In the genomic region with DNA sequence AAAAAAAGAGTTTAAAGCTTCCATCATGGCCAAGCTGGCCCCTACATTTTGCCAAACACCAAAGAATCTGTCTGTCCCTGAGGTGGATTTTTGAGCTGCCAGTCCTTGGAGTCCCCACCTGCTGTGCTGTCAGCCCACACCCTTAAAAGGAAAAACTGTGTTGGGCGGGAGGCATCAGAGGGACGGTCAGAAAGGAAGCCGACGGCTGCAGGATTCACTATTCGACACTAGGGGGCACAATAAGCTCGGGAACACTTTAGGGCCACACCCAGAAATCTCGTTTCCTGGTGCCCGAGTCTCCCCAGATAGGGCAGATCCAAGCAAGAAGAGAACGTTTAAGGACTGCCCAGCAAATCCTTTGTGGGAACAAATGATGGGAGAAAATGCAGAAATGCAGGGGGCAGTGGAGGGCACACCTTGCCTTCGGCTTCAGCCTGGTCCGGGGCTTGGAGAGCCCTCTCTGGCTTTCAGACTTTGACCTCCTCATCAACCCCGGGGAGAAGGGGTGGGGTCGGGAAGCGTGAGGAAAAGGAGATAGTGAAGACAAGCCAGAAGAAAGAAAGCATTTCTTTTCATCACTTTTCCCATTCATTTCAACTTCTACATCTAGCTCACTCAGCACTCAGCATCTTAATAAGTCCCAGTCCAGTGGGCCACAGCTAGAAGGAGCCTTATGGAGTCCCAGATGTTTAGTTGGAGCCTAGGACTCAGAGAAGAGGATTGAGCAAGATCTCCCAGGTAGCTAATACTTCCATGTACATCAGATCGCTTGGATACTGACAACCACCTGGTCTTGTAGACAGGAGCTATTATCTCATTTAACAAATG, we compare ENCODE assay signal across 1 cellular context.
TF ChIP-seq lines count a peak whose summit lies in the region.

No MANE protein-coding gene starts in this region.

TF ChIP-seq in HepG2, 621 proteins besides CTCF, POLR2A, EP300 and RAD21 (continued from another document and continues in another):
- TF ChIP-seq, protein P1, sequence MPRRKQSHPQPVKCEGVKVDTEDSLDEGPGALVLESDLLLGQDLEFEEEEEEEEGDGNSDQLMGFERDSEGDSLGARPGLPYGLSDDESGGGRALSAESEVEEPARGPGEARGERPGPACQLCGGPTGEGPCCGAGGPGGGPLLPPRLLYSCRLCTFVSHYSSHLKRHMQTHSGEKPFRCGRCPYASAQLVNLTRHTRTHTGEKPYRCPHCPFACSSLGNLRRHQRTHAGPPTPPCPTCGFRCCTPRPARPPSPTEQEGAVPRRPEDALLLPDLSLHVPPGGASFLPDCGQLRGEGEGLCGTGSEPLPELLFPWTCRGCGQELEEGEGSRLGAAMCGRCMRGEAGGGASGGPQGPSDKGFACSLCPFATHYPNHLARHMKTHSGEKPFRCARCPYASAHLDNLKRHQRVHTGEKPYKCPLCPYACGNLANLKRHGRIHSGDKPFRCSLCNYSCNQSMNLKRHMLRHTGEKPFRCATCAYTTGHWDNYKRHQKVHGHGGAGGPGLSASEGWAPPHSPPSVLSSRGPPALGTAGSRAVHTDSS (CRISPR knock-in tag; conservative IDR thresholded peaks at IDR 0.05), result no peak
- TF ChIP-seq NR2F2 (IDR thresholded peaks at IDR 0.05; ENCODE audit: borderline replicate concordance, low read depth) (no peak), ZNF501 (CRISPR knock-in tag; IDR thresholded peaks at IDR 0.05) (peak; percentile 48; the same call in 1 of the 2 replicates), SP5 (CRISPR knock-in tag; IDR thresholded peaks at IDR 0.05; ENCODE audit: borderline replicate concordance, low read depth) (no peak; the same call in 1 of the 2 replicates), MAFF (IDR thresholded peaks at IDR 0.05; ENCODE audit: low read depth, low read length) (no peak), MXD4 (CRISPR knock-in tag; IDR thresholded peaks at IDR 0.05) (no peak; the same call in 1 of the 2 replicates), ZNF180 (CRISPR knock-in tag; IDR thresholded peaks at IDR 0.05; ENCODE audit: borderline replicate concordance, low read depth) (no peak), ZNF564 (CRISPR knock-in tag; IDR thresholded peaks at IDR 0.05) (peak; percentile 59; the same call in 1 of the 2 replicates), ZNF891 (CRISPR knock-in tag; IDR thresholded peaks at IDR 0.05) (no peak), ISL2 (CRISPR knock-in tag; IDR thresholded peaks at IDR 0.05) (0 out of 2 replicates have a peak, but pooled peaks have one; percentile 14), IRF2 (CRISPR knock-in tag; IDR thresholded peaks at IDR 0.05) (peak; percentile 42; the same call in 1 of the 2 replicates), NCOA5 (CRISPR knock-in tag; IDR thresholded peaks at IDR 0.05) (no peak), ZNF34 (CRISPR knock-in tag; IDR thresholded peaks at IDR 0.05; ENCODE audit: borderline replicate concordance) (no peak), NR2F6 (IDR thresholded peaks at IDR 0.05) (no peak), NR2F6 (CRISPR knock-in tag; IDR thresholded peaks at IDR 0.05) (peak; percentile 27; the same call in 1 of the 2 replicates), FOXJ3 (CRISPR knock-in tag; IDR thresholded peaks at IDR 0.05; ENCODE audit: borderline replicate concordance) (no peak), ZNF556 (CRISPR knock-in tag; IDR thresholded peaks at IDR 0.05; ENCODE audit: borderline replicate concordance) (0 out of 2 replicates have a peak, but pooled peaks have one; percentile 25), NFATC3 (CRISPR knock-in tag; IDR thresholded peaks at IDR 0.05) (no peak), SMC3 (IDR thresholded peaks at IDR 0.05; ENCODE audit: low read length) (peak; percentile 83), FOXK1 (CRISPR knock-in tag; IDR thresholded peaks at IDR 0.05; ENCODE audit: borderline replicate concordance, low read depth) (peak; percentile 42; the same call in 1 of the 2 replicates), MLLT10 (CRISPR knock-in tag; IDR thresholded peaks at IDR 0.05) (no peak), KDM3A (CRISPR knock-in tag; IDR thresholded peaks at IDR 0.05; ENCODE audit: low read depth) (peak; percentile 81), ZMYM2 (CRISPR knock-in tag; IDR thresholded peaks at IDR 0.05) (no peak), GZF1 (CRISPR knock-in tag; IDR thresholded peaks at IDR 0.05) (no peak), CBFB (CRISPR knock-in tag; IDR thresholded peaks at IDR 0.05) (no peak), PCBP2 (optimal IDR thresholded peaks at IDR 0.05; ENCODE audit: low read depth, low read length, poor library complexity, severe bottlenecking) (no peak), ZNF207 (IDR thresholded peaks at IDR 0.05; ENCODE audit: borderline replicate concordance) (no peak), NBN (conservative IDR thresholded peaks at IDR 0.05) (no peak), ZNF616 (CRISPR knock-in tag; IDR thresholded peaks at IDR 0.05; ENCODE audit: low read depth) (no peak), ZNF530 (CRISPR knock-in tag; IDR thresholded peaks at IDR 0.05; ENCODE audit: low read depth) (no peak), ZNF598 (CRISPR knock-in tag; IDR thresholded peaks at IDR 0.05; ENCODE audit: borderline replicate concordance) (no peak), KDM6A (CRISPR knock-in tag; IDR thresholded peaks at IDR 0.05; ENCODE audit: low read depth) (no peak), BCL6 (CRISPR knock-in tag; IDR thresholded peaks at IDR 0.05) (no peak), RXRA (CRISPR knock-in tag; IDR thresholded peaks at IDR 0.05) (no peak), JUN (CRISPR knock-in tag; IDR thresholded peaks at IDR 0.05) (no peak), NCOR1 (IDR thresholded peaks at IDR 0.05; ENCODE audit: borderline replicate concordance, low read length) (no peak), ZNF839 (CRISPR knock-in tag; IDR thresholded peaks at IDR 0.05; ENCODE audit: borderline replicate concordance) (no peak), ZNF614 (CRISPR knock-in tag; IDR thresholded peaks at IDR 0.05; ENCODE audit: borderline replicate concordance) (no peak), TBL1XR1 (IDR thresholded peaks at IDR 0.05; ENCODE audit: borderline replicate concordance, low read length, partially characterized antibody) (no peak), TBX3 (IDR thresholded peaks at IDR 0.05; ENCODE audit: borderline replicate concordance) (no peak), ELF3 (CRISPR knock-in tag; IDR thresholded peaks at IDR 0.05) (peak; percentile 90), ZZZ3 (CRISPR knock-in tag; IDR thresholded peaks at IDR 0.05; ENCODE audit: borderline replicate concordance) (no peak), BRCA1 (CRISPR knock-in tag; IDR thresholded peaks at IDR 0.05) (no peak), HMG20B (CRISPR knock-in tag; conservative IDR thresholded peaks at IDR 0.05) (no peak), ZNF607 (CRISPR knock-in tag; IDR thresholded peaks at IDR 0.05; ENCODE audit: borderline replicate concordance) (no peak), CHD4 (IDR thresholded peaks at IDR 0.05; ENCODE audit: borderline replicate concordance, low read length) (no peak), PHF5A (CRISPR knock-in tag; IDR thresholded peaks at IDR 0.05; ENCODE audit: low read depth, unreplicated experiment) (peak; percentile 57), HNRNPLL (IDR thresholded peaks at IDR 0.05; ENCODE audit: low read depth, low read length, poor library complexity, severe bottlenecking) (no peak), ZNF776 (CRISPR knock-in tag; IDR thresholded peaks at IDR 0.05) (no peak), HNF4A (CRISPR knock-in tag; IDR thresholded peaks at IDR 0.05) (peak; percentile 27), HNRNPUL1 (IDR thresholded peaks at IDR 0.05; ENCODE audit: low read depth, low read length) (no peak)
- TF ChIP-seq, protein P2, sequence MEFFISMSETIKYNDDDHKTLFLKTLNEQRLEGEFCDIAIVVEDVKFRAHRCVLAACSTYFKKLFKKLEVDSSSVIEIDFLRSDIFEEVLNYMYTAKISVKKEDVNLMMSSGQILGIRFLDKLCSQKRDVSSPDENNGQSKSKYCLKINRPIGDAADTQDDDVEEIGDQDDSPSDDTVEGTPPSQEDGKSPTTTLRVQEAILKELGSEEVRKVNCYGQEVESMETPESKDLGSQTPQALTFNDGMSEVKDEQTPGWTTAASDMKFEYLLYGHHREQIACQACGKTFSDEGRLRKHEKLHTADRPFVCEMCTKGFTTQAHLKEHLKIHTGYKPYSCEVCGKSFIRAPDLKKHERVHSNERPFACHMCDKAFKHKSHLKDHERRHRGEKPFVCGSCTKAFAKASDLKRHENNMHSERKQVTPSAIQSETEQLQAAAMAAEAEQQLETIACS (CRISPR knock-in tag; IDR thresholded peaks at IDR 0.05), result no peak
- TF ChIP-seq, protein P3, sequence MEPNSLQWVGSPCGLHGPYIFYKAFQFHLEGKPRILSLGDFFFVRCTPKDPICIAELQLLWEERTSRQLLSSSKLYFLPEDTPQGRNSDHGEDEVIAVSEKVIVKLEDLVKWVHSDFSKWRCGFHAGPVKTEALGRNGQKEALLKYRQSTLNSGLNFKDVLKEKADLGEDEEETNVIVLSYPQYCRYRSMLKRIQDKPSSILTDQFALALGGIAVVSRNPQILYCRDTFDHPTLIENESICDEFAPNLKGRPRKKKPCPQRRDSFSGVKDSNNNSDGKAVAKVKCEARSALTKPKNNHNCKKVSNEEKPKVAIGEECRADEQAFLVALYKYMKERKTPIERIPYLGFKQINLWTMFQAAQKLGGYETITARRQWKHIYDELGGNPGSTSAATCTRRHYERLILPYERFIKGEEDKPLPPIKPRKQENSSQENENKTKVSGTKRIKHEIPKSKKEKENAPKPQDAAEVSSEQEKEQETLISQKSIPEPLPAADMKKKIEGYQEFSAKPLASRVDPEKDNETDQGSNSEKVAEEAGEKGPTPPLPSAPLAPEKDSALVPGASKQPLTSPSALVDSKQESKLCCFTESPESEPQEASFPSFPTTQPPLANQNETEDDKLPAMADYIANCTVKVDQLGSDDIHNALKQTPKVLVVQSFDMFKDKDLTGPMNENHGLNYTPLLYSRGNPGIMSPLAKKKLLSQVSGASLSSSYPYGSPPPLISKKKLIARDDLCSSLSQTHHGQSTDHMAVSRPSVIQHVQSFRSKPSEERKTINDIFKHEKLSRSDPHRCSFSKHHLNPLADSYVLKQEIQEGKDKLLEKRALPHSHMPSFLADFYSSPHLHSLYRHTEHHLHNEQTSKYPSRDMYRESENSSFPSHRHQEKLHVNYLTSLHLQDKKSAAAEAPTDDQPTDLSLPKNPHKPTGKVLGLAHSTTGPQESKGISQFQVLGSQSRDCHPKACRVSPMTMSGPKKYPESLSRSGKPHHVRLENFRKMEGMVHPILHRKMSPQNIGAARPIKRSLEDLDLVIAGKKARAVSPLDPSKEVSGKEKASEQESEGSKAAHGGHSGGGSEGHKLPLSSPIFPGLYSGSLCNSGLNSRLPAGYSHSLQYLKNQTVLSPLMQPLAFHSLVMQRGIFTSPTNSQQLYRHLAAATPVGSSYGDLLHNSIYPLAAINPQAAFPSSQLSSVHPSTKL (CRISPR knock-in tag; IDR thresholded peaks at IDR 0.05), result peak; percentile 36
- TF ChIP-seq, protein P4, sequence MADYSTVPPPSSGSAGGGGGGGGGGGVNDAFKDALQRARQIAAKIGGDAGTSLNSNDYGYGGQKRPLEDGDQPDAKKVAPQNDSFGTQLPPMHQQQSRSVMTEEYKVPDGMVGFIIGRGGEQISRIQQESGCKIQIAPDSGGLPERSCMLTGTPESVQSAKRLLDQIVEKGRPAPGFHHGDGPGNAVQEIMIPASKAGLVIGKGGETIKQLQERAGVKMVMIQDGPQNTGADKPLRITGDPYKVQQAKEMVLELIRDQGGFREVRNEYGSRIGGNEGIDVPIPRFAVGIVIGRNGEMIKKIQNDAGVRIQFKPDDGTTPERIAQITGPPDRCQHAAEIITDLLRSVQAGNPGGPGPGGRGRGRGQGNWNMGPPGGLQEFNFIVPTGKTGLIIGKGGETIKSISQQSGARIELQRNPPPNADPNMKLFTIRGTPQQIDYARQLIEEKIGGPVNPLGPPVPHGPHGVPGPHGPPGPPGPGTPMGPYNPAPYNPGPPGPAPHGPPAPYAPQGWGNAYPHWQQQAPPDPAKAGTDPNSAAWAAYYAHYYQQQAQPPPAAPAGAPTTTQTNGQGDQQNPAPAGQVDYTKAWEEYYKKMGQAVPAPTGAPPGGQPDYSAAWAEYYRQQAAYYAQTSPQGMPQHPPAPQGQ (CRISPR knock-in tag; IDR thresholded peaks at IDR 0.05; ENCODE audit: borderline replicate concordance), result no peak
- TF ChIP-seq, protein P5, sequence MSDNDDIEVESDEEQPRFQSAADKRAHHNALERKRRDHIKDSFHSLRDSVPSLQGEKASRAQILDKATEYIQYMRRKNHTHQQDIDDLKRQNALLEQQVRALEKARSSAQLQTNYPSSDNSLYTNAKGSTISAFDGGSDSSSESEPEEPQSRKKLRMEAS (IDR thresholded peaks at IDR 0.05), result no peak
- TF ChIP-seq, protein P6, sequence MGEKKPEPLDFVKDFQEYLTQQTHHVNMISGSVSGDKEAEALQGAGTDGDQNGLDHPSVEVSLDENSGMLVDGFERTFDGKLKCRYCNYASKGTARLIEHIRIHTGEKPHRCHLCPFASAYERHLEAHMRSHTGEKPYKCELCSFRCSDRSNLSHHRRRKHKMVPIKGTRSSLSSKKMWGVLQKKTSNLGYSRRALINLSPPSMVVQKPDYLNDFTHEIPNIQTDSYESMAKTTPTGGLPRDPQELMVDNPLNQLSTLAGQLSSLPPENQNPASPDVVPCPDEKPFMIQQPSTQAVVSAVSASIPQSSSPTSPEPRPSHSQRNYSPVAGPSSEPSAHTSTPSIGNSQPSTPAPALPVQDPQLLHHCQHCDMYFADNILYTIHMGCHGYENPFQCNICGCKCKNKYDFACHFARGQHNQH (CRISPR knock-in tag; IDR thresholded peaks at IDR 0.05), result 0 out of 2 replicates have a peak, but pooled peaks have one; percentile 25
- TF ChIP-seq, protein P7, sequence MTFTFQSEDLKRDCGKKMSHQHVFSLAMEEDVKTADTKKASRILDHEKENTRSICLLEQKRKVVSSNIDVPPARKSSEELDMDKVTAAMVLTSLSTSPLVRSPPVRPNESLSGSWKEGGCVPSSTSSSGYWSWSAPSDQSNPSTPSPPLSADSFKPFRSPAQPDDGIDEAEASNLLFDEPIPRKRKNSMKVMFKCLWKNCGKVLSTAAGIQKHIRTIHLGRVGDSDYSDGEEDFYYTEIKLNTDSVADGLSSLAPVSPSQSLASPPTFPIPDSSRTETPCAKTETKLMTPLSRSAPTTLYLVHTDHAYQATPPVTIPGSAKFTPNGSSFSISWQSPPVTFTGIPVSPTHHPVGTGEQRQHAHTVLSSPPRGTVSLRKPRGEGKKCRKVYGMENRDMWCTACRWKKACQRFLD (CRISPR knock-in tag; IDR thresholded peaks at IDR 0.05; ENCODE audit: borderline replicate concordance), result no peak
- TF ChIP-seq, protein P8, sequence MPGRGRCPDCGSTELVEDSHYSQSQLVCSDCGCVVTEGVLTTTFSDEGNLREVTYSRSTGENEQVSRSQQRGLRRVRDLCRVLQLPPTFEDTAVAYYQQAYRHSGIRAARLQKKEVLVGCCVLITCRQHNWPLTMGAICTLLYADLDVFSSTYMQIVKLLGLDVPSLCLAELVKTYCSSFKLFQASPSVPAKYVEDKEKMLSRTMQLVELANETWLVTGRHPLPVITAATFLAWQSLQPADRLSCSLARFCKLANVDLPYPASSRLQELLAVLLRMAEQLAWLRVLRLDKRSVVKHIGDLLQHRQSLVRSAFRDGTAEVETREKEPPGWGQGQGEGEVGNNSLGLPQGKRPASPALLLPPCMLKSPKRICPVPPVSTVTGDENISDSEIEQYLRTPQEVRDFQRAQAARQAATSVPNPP (CRISPR knock-in tag; IDR thresholded peaks at IDR 0.05), result no peak
- TF ChIP-seq, protein P9, sequence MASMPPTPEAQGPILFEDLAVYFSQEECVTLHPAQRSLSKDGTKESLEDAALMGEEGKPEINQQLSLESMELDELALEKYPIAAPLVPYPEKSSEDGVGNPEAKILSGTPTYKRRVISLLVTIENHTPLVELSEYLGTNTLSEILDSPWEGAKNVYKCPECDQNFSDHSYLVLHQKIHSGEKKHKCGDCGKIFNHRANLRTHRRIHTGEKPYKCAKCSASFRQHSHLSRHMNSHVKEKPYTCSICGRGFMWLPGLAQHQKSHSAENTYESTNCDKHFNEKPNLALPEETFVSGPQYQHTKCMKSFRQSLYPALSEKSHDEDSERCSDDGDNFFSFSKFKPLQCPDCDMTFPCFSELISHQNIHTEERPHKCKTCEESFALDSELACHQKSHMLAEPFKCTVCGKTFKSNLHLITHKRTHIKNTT (CRISPR knock-in tag; IDR thresholded peaks at IDR 0.05), result no peak
